In genomic region chr4:39365931-39366771, GRCh38 we compare ENCODE assay signal across 1 cellular context.
TF ChIP-seq lines count a peak whose summit lies in the region.

RFC1 (minus strand) TSS chr4:39366362; CDS start chr4:39366241, 121 bp downstream.

TF ChIP-seq in GM23338, 12 proteins besides CTCF, POLR2A, EP300 and RAD21 (continued from another document):
- no peak for TF ChIP-seq REST (IDR thresholded peaks at IDR 0.05; ENCODE audit: unreplicated experiment)
- TF ChIP-seq CREB1 (CRISPR knock-in tag; IDR thresholded peaks at IDR 0.05; ENCODE audit: low read depth) = peak; percentile 98
- peak; percentile 93 for TF ChIP-seq POLR2AphosphoS5 (IDR thresholded peaks at IDR 0.05; ENCODE audit: low read depth)
- TF ChIP-seq NANOG (IDR thresholded peaks at IDR 0.05; ENCODE audit: borderline replicate concordance) = no peak
- TF ChIP-seq ZNF114 (CRISPR knock-in tag; IDR thresholded peaks at IDR 0.05) = no peak
